ENCODE assay signal across 28 cellular contexts in the genomic region with DNA sequence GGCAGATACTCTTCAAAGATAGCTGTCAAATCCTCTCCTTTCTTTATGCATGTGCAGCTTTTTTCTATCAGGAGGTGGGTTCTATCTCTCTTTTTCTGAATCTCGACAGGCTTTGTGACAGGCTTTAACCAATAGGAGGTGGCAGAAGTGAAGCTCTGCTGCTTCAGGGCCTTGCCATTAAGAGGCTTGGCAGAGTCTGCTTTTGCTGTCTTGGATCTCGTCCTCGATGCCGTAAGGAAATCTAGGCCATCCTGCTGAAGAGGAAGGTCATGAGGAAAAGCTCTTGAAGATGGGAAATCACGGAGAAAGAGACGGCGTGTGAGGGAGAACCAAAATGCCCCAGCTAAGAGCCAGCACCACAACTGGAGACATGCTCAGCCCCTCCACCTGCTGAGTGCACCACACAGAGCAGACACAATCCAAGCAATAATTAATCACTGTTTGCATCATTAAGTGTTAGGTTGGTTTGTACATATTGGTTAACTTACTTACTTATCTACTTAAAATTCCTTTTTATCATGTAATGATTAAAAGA.
"Had no signal": no experiment of that assay in that cellular context is flagged by ENCODE, and none has a peak within 500 bp of the region (broad histone marks: within the 10 kb centered on the region; RNA-seq: fewer than 3 reads in every experiment).

No MANE protein-coding gene starts in this region.

- H3K27me3 Mint-ChIP-seq: activated B cell treated with CpG ODN at 0.5 μM for 24 hours; activated naive CD8-positive, alpha-beta T cell treated with anti-CD3 and anti-CD28 coated beads, Interleukin-2, amount 10 ng/mL, durations not matched to agents 7 days and 5 days; memory B cell; stimulated activated naive CD8-positive, alpha-beta T cell treated with anti-CD3 and anti-CD28 coated beads, Interleukin-15, Interleukin-2, amounts not matched to agents 100 ng/mL and 50 ng/mL, for 24 hours had no signal

- H3K4me3 ChIP-seq: gastrocnemius medialis, heart left ventricle, prostate gland, skin epidermis, uterus had no signal

- H3K27me3 ChIP-seq: gastrocnemius medialis, heart left ventricle, uterus had no signal

- DNase-seq: activated B cell treated with CpG ODN at 0.5 μM for 24 hours; activated CD4-positive, alpha-beta T cell treated with anti-CD3 and anti-CD28 coated beads, Interleukin-2, amount 50 U/mL, for 48 hours; activated CD8-positive, alpha-beta memory T cell treated with anti-CD3 and anti-CD28 coated beads for 24 hours; activated effector memory CD4-positive, alpha-beta T cell treated with Interleukin-2 at 50 U/mL for 16 hours; activated naive CD4-positive, alpha-beta T cell treated with anti-CD3 and anti-CD28 coated beads, Interleukin-2, amount 10 ng/mL, durations not matched to agents 7 days and 5 days; activated naive CD8-positive, alpha-beta T cell treated with anti-CD3 and anti-CD28 coated beads, Interleukin-2, amount 10 ng/mL, durations not matched to agents 7 days and 5 days; dermis blood vessel endothelial cell; effector CD4-positive, alpha-beta T cell; gastrocnemius medialis; heart left ventricle; immature natural killer cell; kidney; left colon; natural killer cell; retina; SK-N-SH; stimulated activated CD4-positive, alpha-beta T cell treated with anti-CD3 and anti-CD28 coated beads, Interleukin-4, amount 100 ng/mL, for 24 hours; SW 1271; uterus had no signal

- H3K9me3 Mint-ChIP-seq: activated B cell treated with CpG ODN at 0.5 μM for 24 hours; activated naive CD4-positive, alpha-beta T cell treated with anti-CD3 and anti-CD28 coated beads, Interleukin-2, amount 10 ng/mL, durations not matched to agents 7 days and 5 days; immature natural killer cell; memory B cell; natural killer cell; stimulated activated effector memory CD8-positive, alpha-beta T cell treated with anti-CD3 and anti-CD28 coated beads, Interleukin-12 subunit alpha, Interleukin-12 subunit beta, amount 100 ng/mL, for 72 hours; stimulated activated naive CD8-positive, alpha-beta T cell treated with anti-CD3 and anti-CD28 coated beads, Interleukin-15, Interleukin-2, amounts not matched to agents 100 ng/mL and 50 ng/mL, for 24 hours; T-helper 1 cell treated with Interleukin-12 subunit alpha and Interleukin-12 subunit beta and Interleukin-4 antibody, amounts not matched to agents 30 μg/mL and 1 μg/mL, for 36 hours; type B pancreatic cell had no signal

- H3K36me3 Mint-ChIP-seq: activated naive CD8-positive, alpha-beta T cell treated with anti-CD3 and anti-CD28 coated beads, Interleukin-2, amount 10 ng/mL, durations not matched to agents 7 days and 5 days; immature natural killer cell; memory B cell; natural killer cell; type B pancreatic cell had no signal

- H3K4me3 Mint-ChIP-seq: activated B cell treated with CpG ODN at 0.5 μM for 24 hours; activated naive CD4-positive, alpha-beta T cell treated with anti-CD3 and anti-CD28 coated beads, Interleukin-2, amount 10 ng/mL, durations not matched to agents 7 days and 5 days; activated naive CD8-positive, alpha-beta T cell treated with anti-CD3 and anti-CD28 coated beads, Interleukin-2, amount 10 ng/mL, durations not matched to agents 7 days and 5 days; immature natural killer cell; memory B cell; natural killer cell; stimulated activated effector memory CD8-positive, alpha-beta T cell treated with anti-CD3 and anti-CD28 coated beads, Interleukin-12 subunit alpha, Interleukin-12 subunit beta, amount 100 ng/mL, for 72 hours; stimulated activated naive CD8-positive, alpha-beta T cell treated with anti-CD3 and anti-CD28 coated beads, Interleukin-15, Interleukin-2, amounts not matched to agents 100 ng/mL and 50 ng/mL, for 24 hours; T-helper 1 cell treated with Interleukin-12 subunit alpha and Interleukin-12 subunit beta and Interleukin-4 antibody, amounts not matched to agents 30 μg/mL and 1 μg/mL, for 36 hours; type B pancreatic cell had no signal

- H3K36me3 ChIP-seq: gastrocnemius medialis, heart left ventricle, prostate gland, uterus had no signal

- H3K4me1 ChIP-seq: prostate gland, uterus had no signal

- H3K9ac ChIP-seq: SK-N-SH had no signal

- H3K4me2 ChIP-seq: SK-N-SH had no signal

- H3K27ac Mint-ChIP-seq: activated B cell treated with CpG ODN at 0.5 μM for 24 hours; activated naive CD4-positive, alpha-beta T cell treated with anti-CD3 and anti-CD28 coated beads, Interleukin-2, amount 10 ng/mL, durations not matched to agents 7 days and 5 days; activated naive CD8-positive, alpha-beta T cell treated with anti-CD3 and anti-CD28 coated beads, Interleukin-2, amount 10 ng/mL, durations not matched to agents 7 days and 5 days; memory B cell; T-helper 1 cell treated with Interleukin-12 subunit alpha and Interleukin-12 subunit beta and Interleukin-4 antibody, amounts not matched to agents 30 μg/mL and 1 μg/mL, for 36 hours; type B pancreatic cell had no signal

- H3K9me3 ChIP-seq: gastrocnemius medialis, heart left ventricle, prostate gland, SK-N-SH, uterus had no signal

- H3K27ac ChIP-seq: epithelial cell of prostate, gastrocnemius medialis, heart left ventricle, prostate gland, skin epidermis, uterus had no signal

- ATAC-seq: gastrocnemius medialis; heart left ventricle; left colon; natural killer cell; sciatic nerve; stimulated activated effector memory CD8-positive, alpha-beta T cell treated with anti-CD3 and anti-CD28 coated beads, Interleukin-12 subunit alpha, Interleukin-12 subunit beta, amount 100 ng/mL, for 72 hours had no signal
